Comparison of ENCODE assay signal across 1 cellular context in the genomic region with DNA sequence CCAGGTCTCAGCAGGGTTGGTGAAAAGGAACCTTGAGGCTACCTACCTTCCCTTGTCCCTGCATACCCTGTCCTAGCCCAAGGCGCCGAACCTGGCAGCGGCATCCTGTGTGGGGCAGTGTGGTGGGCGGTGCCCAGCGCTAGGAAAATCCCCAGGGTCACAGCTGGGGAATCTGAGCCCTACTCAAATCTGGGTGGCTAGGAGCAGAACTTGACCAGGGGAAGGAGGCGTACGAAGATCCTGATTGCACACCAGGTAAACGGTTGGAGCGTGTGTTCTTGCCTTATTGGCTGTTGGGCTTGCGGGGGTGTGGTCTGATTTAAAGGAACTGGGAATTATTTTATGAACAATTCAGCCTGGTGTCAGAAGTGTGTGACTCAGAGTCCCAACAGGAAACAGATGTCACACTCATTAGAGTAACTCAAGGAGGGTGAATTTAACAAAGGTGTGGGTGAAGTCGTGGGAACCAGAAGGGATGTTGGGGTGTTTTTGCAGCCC.
TF ChIP-seq lines count a peak whose summit lies in the region.

No MANE protein-coding gene starts in this region.

TF ChIP-seq in WTC11, 78 proteins besides CTCF, POLR2A, EP300 and RAD21 (continued from another document):
- TF ChIP-seq, protein P1, sequence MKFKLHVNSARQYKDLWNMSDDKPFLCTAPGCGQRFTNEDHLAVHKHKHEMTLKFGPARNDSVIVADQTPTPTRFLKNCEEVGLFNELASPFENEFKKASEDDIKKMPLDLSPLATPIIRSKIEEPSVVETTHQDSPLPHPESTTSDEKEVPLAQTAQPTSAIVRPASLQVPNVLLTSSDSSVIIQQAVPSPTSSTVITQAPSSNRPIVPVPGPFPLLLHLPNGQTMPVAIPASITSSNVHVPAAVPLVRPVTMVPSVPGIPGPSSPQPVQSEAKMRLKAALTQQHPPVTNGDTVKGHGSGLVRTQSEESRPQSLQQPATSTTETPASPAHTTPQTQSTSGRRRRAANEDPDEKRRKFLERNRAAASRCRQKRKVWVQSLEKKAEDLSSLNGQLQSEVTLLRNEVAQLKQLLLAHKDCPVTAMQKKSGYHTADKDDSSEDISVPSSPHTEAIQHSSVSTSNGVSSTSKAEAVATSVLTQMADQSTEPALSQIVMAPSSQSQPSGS (CRISPR knock-in tag; IDR thresholded peaks at IDR 0.05; ENCODE audit: borderline replicate concordance, low read depth), result no peak
